9 cellular contexts compared by ENCODE assay signal in genomic region chr1:219927298-219927955, GRCh38. TPM values are rescaled to one million over a fixed set of nuclear protein-coding genes. Genes with fewer than 3 reads are reported as not detected.
A peak's percentile ranks its signal among the peaks of the same experiment; 100 is the strongest.
DNase-seq lines count a peak whose midpoint lies in the region; ATAC-seq, FAIRE-seq and TF ChIP-seq lines count a peak whose summit lies in the region.
"Had no signal": no experiment of that assay in that cellular context is flagged by ENCODE, and none has a peak within 500 bp of the region (broad histone marks: within the 10 kb centered on the region; RNA-seq: fewer than 3 reads in every experiment).

No MANE protein-coding gene starts in this region.

- H4K20me1 ChIP-seq in astrocyte (ENCODE audit: insufficient read depth, low read length) = no peaks in the 10 kb centered on the region

- no peaks in the 10 kb centered on the region for H3K9me3 ChIP-seq in heart left ventricle
- H3K9me3 ChIP-seq in astrocyte (ENCODE audit: insufficient read depth, low read depth, low read length) = no peaks in the 10 kb centered on the region
- no peaks in the 10 kb centered on the region for H3K9me3 ChIP-seq in mesodermal cell (ENCODE audit: control insufficient read depth, low read length)
- no peaks in the 10 kb centered on the region for H3K9me3 ChIP-seq in upper lobe of left lung

- intact Hi-C loops in heart left ventricle (cut with DNase I) (no loop called here), left ventricle myocardium superior (cut with micrococcal nuclease) (no loop called here)

- H3K4me1 Mint-ChIP-seq in astrocyte (ENCODE audit: low read depth, unreplicated experiment) = no peaks in the 10 kb centered on the region

- ATAC-seq in heart left ventricle (no peak), left ventricle myocardium superior (no peak), upper lobe of left lung (ENCODE audit: low FRiP score in 2 of 2) (no peak), GM18907 (IDR thresholded peaks at IDR 0.05; ENCODE audit: unreplicated experiment) (no peak)

- H3K9ac ChIP-seq in astrocyte (ENCODE audit: low read length) = no peak overlapping the region

- H3K27me3 Mint-ChIP-seq in astrocyte (ENCODE audit: low read depth, unreplicated experiment) = peaks cover 36% of the 10 kb centered on the region

- no peak overlapping the region for H3K27ac Mint-ChIP-seq in astrocyte (ENCODE audit: unreplicated experiment)

- no peak for FAIRE-seq in astrocyte (lab: Jason Lieb, UNC)

- no peaks in the 10 kb centered on the region for H3K36me3 ChIP-seq in heart left ventricle
- no peaks in the 10 kb centered on the region for H3K36me3 ChIP-seq in astrocyte (ENCODE audit: insufficient read depth, low read length)
- H3K36me3 ChIP-seq in mesodermal cell (ENCODE audit: control insufficient read depth, insufficient read depth, low read length) = no peaks in the 10 kb centered on the region
- H3K36me3 ChIP-seq in upper lobe of left lung = no peaks in the 10 kb centered on the region

- H2AFZ ChIP-seq in astrocyte (ENCODE audit: low read depth, low read length) = peak overlapping the region; percentile 94

- TF ChIP-seq CTCF in heart left ventricle (IDR thresholded peaks at IDR 0.05) (no peak), astrocyte (IDR thresholded peaks at IDR 0.05; ENCODE audit: insufficient read depth, low read depth, low read length) (no peak), upper lobe of left lung (IDR thresholded peaks at IDR 0.05) (no peak)

- peaks cover 4 to 41% (median 13%) of the 10 kb centered on the region in 9 donors for H3K27me3 ChIP-seq in heart left ventricle
- peaks cover 16% of the 10 kb centered on the region for H3K27me3 ChIP-seq in astrocyte (ENCODE audit: insufficient read depth, low read length)
- H3K27me3 ChIP-seq in upper lobe of left lung = peaks cover 0 to 11% (median 7%) of the 10 kb centered on the region in 4 donors

- peak overlapping the region; percentile 96 for H3K4me2 ChIP-seq in astrocyte (ENCODE audit: low read length)

- no peaks in the 10 kb centered on the region for H3K9me3 Mint-ChIP-seq in astrocyte (ENCODE audit: unreplicated experiment)

- no peak overlapping the region for H3K27ac ChIP-seq in heart left ventricle
- H3K27ac ChIP-seq in astrocyte (ENCODE audit: low read depth, low read length) = no peak overlapping the region
- no peak overlapping the region for H3K27ac ChIP-seq in mesodermal cell (ENCODE audit: low read depth, low read length, severe bottlenecking)
- no peak overlapping the region for H3K27ac ChIP-seq in upper lobe of left lung

- peak overlapping the region; percentile 30 to 59 (median 46) for H3K4me3 ChIP-seq in heart left ventricle
- peak overlapping the region; percentile 59 for H3K4me3 ChIP-seq in astrocyte (ENCODE audit: insufficient read depth, low read depth, low read length)
- H3K4me3 ChIP-seq in mesodermal cell (ENCODE audit: extremely low read depth, insufficient read depth, low read length, poor library complexity, severe bottlenecking) = peak overlapping the region; percentile 31
- H3K4me3 ChIP-seq in upper lobe of left lung = peak overlapping the region in 3 of 4 donors; percentile 26 to 43 (median 31)

- TF ChIP-seq POLR2A in heart left ventricle (IDR thresholded peaks at IDR 0.05) (no peak), upper lobe of left lung (IDR thresholded peaks at IDR 0.05) (no peak)

- WGBS in heart left ventricle, 4 donors = 18 to 21% (median 19%) methylated on average over 31 of the region's 31 CpGs
- WGBS in mesodermal cell (ENCODE audit: insufficient coverage in 2 of 2), 2 experiments = 1 to 3% methylated on average over 21 to 23 of the region's 31 CpGs
- 17 to 29% methylated on average over 18 to 30 of the region's 31 CpGs for WGBS in upper lobe of left lung, 2 donors

- H3K36me3 Mint-ChIP-seq in astrocyte (ENCODE audit: low read depth, unreplicated experiment) = no peaks in the 10 kb centered on the region

- H3K4me1 ChIP-seq in heart left ventricle = peaks cover 0 to 12% (median 5%) of the 10 kb centered on the region in 12 donors
- H3K4me1 ChIP-seq in astrocyte (ENCODE audit: insufficient read depth, low read length) = peaks cover 4% of the 10 kb centered on the region
- H3K4me1 ChIP-seq in mesodermal cell (ENCODE audit: control insufficient read depth, insufficient read depth, low read length, poor library complexity, severe bottlenecking) = peaks cover 4% of the 10 kb centered on the region
- peaks cover 10 to 12% (median 11%) of the 10 kb centered on the region in 4 donors for H3K4me1 ChIP-seq in upper lobe of left lung

- H3K79me2 ChIP-seq in astrocyte (ENCODE audit: insufficient read depth, low read length) = no peaks in the 10 kb centered on the region

- peak overlapping the region; percentile 79 for H3K4me3 Mint-ChIP-seq in astrocyte (ENCODE audit: unreplicated experiment)

- no peak for DNase-seq in heart left ventricle
- DNase-seq in left ventricle myocardium superior = no peak
- no peak for DNase-seq in astrocyte (ENCODE audit: low read depth)
- DNase-seq in upper lobe of left lung = no peak
- no peak for DNase-seq in HPDE6-E6E7 (ENCODE audit: extremely low spot score)
- no peak for DNase-seq in DMS53 (lab: John Stamatoyannopoulos, UW)

- no peak for TF ChIP-seq EP300 in upper lobe of left lung (IDR thresholded peaks at IDR 0.05)

RNA-seq across cellular contexts. Expression of gene SLC30A10, which starts 0.9 kb away (rescaled TPM):
- total RNA-seq in heart left ventricle (under 1 TPM in 4 of 9 donors, not detected in 5; 0.14 to 0.55 (median 0.29) TPM), left ventricle myocardium superior (0.42 TPM), astrocyte (not detected in 2 replicates), upper lobe of left lung (not detected)
- polyA plus RNA-seq in heart left ventricle = under 1 TPM in 1 of 2 donors, not detected in 1; 0.08 TPM
- polyA plus RNA-seq in mesodermal cell (2013, experiment 1 of 2) = 0.26 TPM
- not detected for polyA plus RNA-seq in mesodermal cell (2013, experiment 2 of 2)
- total RNA-seq: T-helper 2 cell treated with Interferon-gamma antibody and Interleukin-4, amounts not matched to agents 100 ng/mL and 5 ng/mL, for 36 hours had no signal
